ENCODE assay signal across 1 cellular context in genomic region chr12:116454950-116455447, GRCh38.
TF ChIP-seq lines count a peak whose summit lies in the region.

No MANE protein-coding gene starts in this region.

TF ChIP-seq in WTC11, 78 proteins besides CTCF, POLR2A, EP300 and RAD21 (continued from another document):
- TF ChIP-seq ARID4B (CRISPR knock-in tag; IDR thresholded peaks at IDR 0.05; ENCODE audit: borderline replicate concordance) (no peak), SOX15 (CRISPR knock-in tag; IDR thresholded peaks at IDR 0.05) (no peak), PREB (CRISPR knock-in tag; IDR thresholded peaks at IDR 0.05; ENCODE audit: borderline replicate concordance) (no peak), NR3C1 (CRISPR knock-in tag; conservative IDR thresholded peaks at IDR 0.05; ENCODE audit: low read depth) (no peak)
